Comparison of ENCODE assay signal across 4 cellular contexts in the genomic region with DNA sequence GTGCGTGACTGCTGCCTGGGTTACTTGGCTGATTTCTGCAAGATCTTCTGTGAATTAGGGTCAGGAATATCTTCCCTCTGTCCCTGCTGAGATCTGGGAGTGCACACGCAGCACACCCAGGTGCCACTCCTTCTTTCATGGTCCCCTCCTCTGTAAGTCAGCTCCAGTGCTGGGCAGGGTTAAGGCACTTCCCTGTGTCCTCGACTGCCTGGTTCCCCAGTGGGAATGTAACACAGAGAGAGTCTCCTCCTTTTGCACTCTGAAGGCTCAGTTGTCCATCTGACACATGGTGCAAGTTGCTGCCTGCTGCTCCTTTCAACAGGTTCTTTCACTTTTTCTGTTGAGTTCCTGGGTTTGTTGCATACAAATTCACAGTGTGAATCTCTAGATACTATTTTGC.
DNase-seq lines count a peak whose midpoint lies in the region; ATAC-seq and TF ChIP-seq lines count a peak whose summit lies in the region.
"Not testable (repeated sequence)": the region's sequence is repeated elsewhere in the genome, so short reads cannot be mapped to it uniquely, and the experiment has no call there.

No MANE protein-coding gene starts in this region.

- not testable (repeated sequence) for H3K36me3 ChIP-seq in MM.1S (replicated peaks; ENCODE audit: insufficient read depth, low read length); OCI-LY3 (replicated peaks; ENCODE audit: low read depth, low read length); body of pancreas (replicated peaks in 1 of 2; ENCODE audit: insufficient read depth in 1 of 2, low read depth in 2 of 2); mucosa of descending colon (ENCODE audit: low read depth)

- ATAC-seq in body of pancreas (peak; percentile 23), mucosa of descending colon (peak; percentile 80)

- H3K9ac ChIP-seq in MM.1S (ENCODE audit: low read length); OCI-LY3 (ENCODE audit: low read length): not testable (repeated sequence)

- not testable (repeated sequence) for H3F3A ChIP-seq in MM.1S (ENCODE audit: insufficient read depth, low read length)

- not testable (repeated sequence) for H4K20me1 ChIP-seq in MM.1S (ENCODE audit: insufficient read depth, low read length); OCI-LY3 (ENCODE audit: insufficient read depth, low read length)

- H3K9me3 ChIP-seq in MM.1S (replicated peaks; ENCODE audit: insufficient read depth, low read length); OCI-LY3 (ENCODE audit: insufficient read depth, low read length); body of pancreas; mucosa of descending colon: not testable (repeated sequence)

- DNase-seq in MM.1S: not testable (repeated sequence)
- peak in 1 of 4 donors; percentile 9 for DNase-seq in body of pancreas
- peak in 1 of 3 donors; percentile 22 for DNase-seq in mucosa of descending colon

- peak overlapping the region; percentile 50 for H2AFZ ChIP-seq in MM.1S (ENCODE audit: low read length)
- H2AFZ ChIP-seq in OCI-LY3 (ENCODE audit: low read depth, low read length): not testable (repeated sequence)

- TF ChIP-seq CTCF in MM.1S (IDR thresholded peaks at IDR 0.05; ENCODE audit: low read length); OCI-LY3 (IDR thresholded peaks at IDR 0.05; ENCODE audit: low read depth, low read length); body of pancreas (IDR thresholded peaks at IDR 0.05); mucosa of descending colon (IDR thresholded peaks at IDR 0.05): not testable (repeated sequence)

- not testable (repeated sequence) for H3K9me2 ChIP-seq in MM.1S (replicated peaks; ENCODE audit: insufficient read depth, low read length)

- H3K27ac ChIP-seq in MM.1S (ENCODE audit: low read length); OCI-LY3 (ENCODE audit: low read length): not testable (repeated sequence)
- peak overlapping the region; percentile 50 to 70 (median 66) for H3K27ac ChIP-seq in body of pancreas

- H3K79me2 ChIP-seq in MM.1S (ENCODE audit: low read length); OCI-LY3 (ENCODE audit: low read length): not testable (repeated sequence)

- TF ChIP-seq POLR2A in body of pancreas (IDR thresholded peaks at IDR 0.05): not testable (repeated sequence)

- H3K4me2 ChIP-seq in MM.1S (ENCODE audit: low read depth, low read length): peak overlapping the region; percentile 30; the same call in 1 of the 2 replicates
- 0 out of 2 replicates have a peak overlapping the region, but pooled peaks have one; percentile 17 for H3K4me2 ChIP-seq in OCI-LY3 (ENCODE audit: low read length)

- H3K4me3 ChIP-seq in MM.1S (ENCODE audit: low read length): peak overlapping the region; percentile 22; the same call in 1 of the 2 replicates
- H3K4me3 ChIP-seq in OCI-LY3 (ENCODE audit: low read length); body of pancreas; mucosa of descending colon: not testable (repeated sequence)

- H3K27me3 ChIP-seq in MM.1S (replicated peaks; ENCODE audit: insufficient read depth, low read length); OCI-LY3 (ENCODE audit: low read depth, low read length); body of pancreas: not testable (repeated sequence)

- intact Hi-C loops in body of pancreas (cut with DNase I); mucosa of descending colon (cut with DNase I, micrococcal nuclease): not testable (repeated sequence)

- not testable (repeated sequence) for H3K4me1 ChIP-seq in MM.1S (ENCODE audit: low read length); OCI-LY3 (ENCODE audit: low read length); mucosa of descending colon (ENCODE audit: low read depth)
- H3K4me1 ChIP-seq in body of pancreas: peaks cover 16% of the 10 kb centered on the region

- 16 to 31% methylated on average over 2 to 3 of the region's 3 CpGs for WGBS in body of pancreas, 2 donors
